ENCODE assay signal across 12 cellular contexts in genomic region chr4:140742838-140743193, GRCh38. TPM values are rescaled to one million over a fixed set of nuclear protein-coding genes. Genes with fewer than 3 reads are reported as not detected.
A peak's percentile ranks its signal among the peaks of the same experiment; 100 is the strongest.
DNase-seq lines count a peak whose midpoint lies in the region; ATAC-seq and TF ChIP-seq lines count a peak whose summit lies in the region.
"Had no signal": no experiment of that assay in that cellular context is flagged by ENCODE, and none has a peak within 500 bp of the region (broad histone marks: within the 10 kb centered on the region; RNA-seq: fewer than 3 reads in every experiment).

No MANE protein-coding gene starts in this region.

- no peaks in the 10 kb centered on the region for H3K36me3 Mint-ChIP-seq in WTC11

- POLR2A ChIA-PET in RWPE1 (lab: Yijun Ruan, JAX; ENCODE audit: low non-redundant PET), result no interaction called here
- POLR2A ChIA-PET in WTC11 (lab: Charles Lee), result interaction anchor here (1.0 kb wide), 1 partner anchor 14 kb away, joined by 3 read pairs; the partner anchor contains the start of gene TBC1D9

- DNase-seq in MM.1S (no peak), NCI-H82 treated with DMSO at 0.1 percent for 48 hours (lab: John Stamatoyannopoulos, UW; ENCODE audit: unreplicated experiment) (no peak), RWPE1 (ENCODE audit: low spot score) (no peak), amygdala (lab: John Stamatoyannopoulos, UW) (no peak), WTC11 (ENCODE audit: low spot score) (no peak)
- DNase-seq: activated T-cell treated with anti-CD3 and anti-CD28 coated beads, Interleukin-2, amount 50 U/mL, for 4 hours; COR-L47; left colon; NCI-H2081 had no signal

- TF ChIP-seq CTCF in MM.1S (IDR thresholded peaks at IDR 0.05; ENCODE audit: low read length) (no peak), RWPE1 (conservative IDR thresholded peaks at IDR 0.05; ENCODE audit: low read depth) (no peak), WTC11 (IDR thresholded peaks at IDR 0.05) (no peak)

- no peaks in the 10 kb centered on the region for H3K27me3 Mint-ChIP-seq in WTC11 (ENCODE audit: low read depth)

- CTCF ChIA-PET in RWPE1 (lab: Yijun Ruan, JAX) (interaction anchor here (0.6 to 0.9 kb wide), 3 partner anchors 11 to 105 kb away, joined by 3 to 4 read pairs (median 3); no protein-coding TSS in a partner anchor), WTC11 (lab: Charles Lee) (interaction anchor here (0.6 to 1.8 kb wide), 9 partner anchors 10 to 174 kb away, joined by 3 to 13 read pairs (median 3); partner anchors contain the start of genes TBC1D9 and UCP1)

- H3K4me1 ChIP-seq in MM.1S (ENCODE audit: low read length), result peaks cover 40% of the 10 kb centered on the region
- H3K4me1 ChIP-seq in mucosa of rectum (ENCODE audit: control insufficient read depth in 2 of 2, insufficient read depth in 2 of 2, low read length in 2 of 2), result peaks cover 0 to 3% of the 10 kb centered on the region in 2 donors

- peaks cover 59% of the 10 kb centered on the region for H3K79me2 ChIP-seq in MM.1S (ENCODE audit: low read length)

- H3K27me3 ChIP-seq in MM.1S (replicated peaks; ENCODE audit: insufficient read depth, low read length) (no peaks in the 10 kb centered on the region), mucosa of rectum (ENCODE audit: control insufficient read depth in 2 of 2, insufficient read depth in 2 of 2, low read length in 2 of 2) (no peaks in the 10 kb centered on the region)

- H3K4me1 Mint-ChIP-seq in WTC11, result peaks cover 59% of the 10 kb centered on the region

- no peaks in the 10 kb centered on the region for H3K9me2 ChIP-seq in MM.1S (replicated peaks; ENCODE audit: insufficient read depth, low read length)

- peak overlapping the region; percentile 69 for H3K9ac ChIP-seq in MM.1S (ENCODE audit: low read length)
- H3K9ac ChIP-seq in mucosa of rectum (ENCODE audit: low read depth in 1 of 2, low read length in 2 of 2), result no peak overlapping the region

- no peak overlapping the region for H3K27ac Mint-ChIP-seq in WTC11

- peaks cover under 1% of the 10 kb centered on the region; the same call in 1 of the 2 replicates for H3K9me3 Mint-ChIP-seq in WTC11

- peak overlapping the region; percentile 59; the same call in 1 of the 2 replicates for H2AFZ ChIP-seq in MM.1S (ENCODE audit: low read length)

- peak; percentile 19 for ATAC-seq in GM18907 (IDR thresholded peaks at IDR 0.05; ENCODE audit: unreplicated experiment)
- peak; percentile 25 for ATAC-seq in HG02678 (IDR thresholded peaks at IDR 0.05; ENCODE audit: unreplicated experiment)
- ATAC-seq in WTC11, result no peak
- ATAC-seq: activated T-cell treated with anti-CD3 and anti-CD28 coated beads, Interleukin-2, amount 50 U/mL, for 4 hours had no signal

- no peaks in the 10 kb centered on the region for H3K36me3 ChIP-seq in MM.1S (replicated peaks; ENCODE audit: insufficient read depth, low read length)
- no peaks in the 10 kb centered on the region for H3K36me3 ChIP-seq in mucosa of rectum (ENCODE audit: control insufficient read depth in 2 of 2, insufficient read depth in 2 of 2, low read length in 2 of 2)

- H3K9me3 ChIP-seq in MM.1S (replicated peaks; ENCODE audit: insufficient read depth, low read length), result no peaks in the 10 kb centered on the region
- H3K9me3 ChIP-seq in mucosa of rectum (ENCODE audit: control insufficient read depth in 2 of 2, low read length in 2 of 2), result no peaks in the 10 kb centered on the region

- no peak overlapping the region for H3K4me3 Mint-ChIP-seq in WTC11

- H3K4me3 ChIP-seq in MM.1S (ENCODE audit: low read length) (peak overlapping the region; percentile 51), mucosa of rectum (ENCODE audit: low read length in 2 of 2) (peak overlapping the region in 1 of 2 donors; percentile 4)

- H3K27ac ChIP-seq in MM.1S (ENCODE audit: low read length) (peak overlapping the region; percentile 95), mucosa of rectum (ENCODE audit: low read depth in 2 of 2, low read length in 2 of 2) (peak overlapping the region; percentile 33 to 58), RWPE1 (no peak overlapping the region)

- no peaks in the 10 kb centered on the region for H4K20me1 ChIP-seq in MM.1S (ENCODE audit: insufficient read depth, low read length)

- peaks cover 43% of the 10 kb centered on the region for H3F3A ChIP-seq in MM.1S (ENCODE audit: insufficient read depth, low read length)

- H3K4me2 ChIP-seq in MM.1S (ENCODE audit: low read depth, low read length), result peak overlapping the region; percentile 83

TF ChIP-seq in WTC11, 78 proteins besides CTCF, POLR2A, EP300 and RAD21 (continues in another document):
- TF ChIP-seq ATF2 (CRISPR knock-in tag; IDR thresholded peaks at IDR 0.05; ENCODE audit: borderline replicate concordance, low read depth), result no peak
- no peak for TF ChIP-seq NFATC4 (CRISPR knock-in tag; IDR thresholded peaks at IDR 0.05)
- TF ChIP-seq PREB (CRISPR knock-in tag; IDR thresholded peaks at IDR 0.05; ENCODE audit: borderline replicate concordance), result no peak
- TF ChIP-seq USF2 (CRISPR knock-in tag; IDR thresholded peaks at IDR 0.05), result no peak
- TF ChIP-seq TCF7 (CRISPR knock-in tag; IDR thresholded peaks at IDR 0.05; ENCODE audit: low read depth), result no peak
- no peak for TF ChIP-seq MLX (CRISPR knock-in tag; IDR thresholded peaks at IDR 0.05)
- TF ChIP-seq TP53 (CRISPR knock-in tag; IDR thresholded peaks at IDR 0.05), result no peak
- no peak for TF ChIP-seq ATF1 (CRISPR knock-in tag; IDR thresholded peaks at IDR 0.05)
- TF ChIP-seq ZNF263 (CRISPR knock-in tag; IDR thresholded peaks at IDR 0.05; ENCODE audit: low read depth), result no peak
- TF ChIP-seq NFYB (CRISPR knock-in tag; conservative IDR thresholded peaks at IDR 0.05; ENCODE audit: low read depth), result no peak
- TF ChIP-seq IRF2 (CRISPR knock-in tag; IDR thresholded peaks at IDR 0.05; ENCODE audit: borderline replicate concordance, low read depth), result no peak
- no peak for TF ChIP-seq CBFB (CRISPR knock-in tag; IDR thresholded peaks at IDR 0.05; ENCODE audit: low read depth)
- TF ChIP-seq EMX1 (CRISPR knock-in tag; IDR thresholded peaks at IDR 0.05), result no peak
- TF ChIP-seq ZNF423 (CRISPR knock-in tag; IDR thresholded peaks at IDR 0.05), result no peak
- no peak for TF ChIP-seq RORB (CRISPR knock-in tag; IDR thresholded peaks at IDR 0.05)
- no peak for TF ChIP-seq MYBL2 (CRISPR knock-in tag; IDR thresholded peaks at IDR 0.05)

RNA-seq across cellular contexts. Expression of gene TBC1D9, which starts 13.4 kb away (rescaled TPM):
- total RNA-seq in WTC11 (2021), result 0.57 to 0.73 TPM (median 0.70 TPM) in 3 replicates
